In the genomic region with DNA sequence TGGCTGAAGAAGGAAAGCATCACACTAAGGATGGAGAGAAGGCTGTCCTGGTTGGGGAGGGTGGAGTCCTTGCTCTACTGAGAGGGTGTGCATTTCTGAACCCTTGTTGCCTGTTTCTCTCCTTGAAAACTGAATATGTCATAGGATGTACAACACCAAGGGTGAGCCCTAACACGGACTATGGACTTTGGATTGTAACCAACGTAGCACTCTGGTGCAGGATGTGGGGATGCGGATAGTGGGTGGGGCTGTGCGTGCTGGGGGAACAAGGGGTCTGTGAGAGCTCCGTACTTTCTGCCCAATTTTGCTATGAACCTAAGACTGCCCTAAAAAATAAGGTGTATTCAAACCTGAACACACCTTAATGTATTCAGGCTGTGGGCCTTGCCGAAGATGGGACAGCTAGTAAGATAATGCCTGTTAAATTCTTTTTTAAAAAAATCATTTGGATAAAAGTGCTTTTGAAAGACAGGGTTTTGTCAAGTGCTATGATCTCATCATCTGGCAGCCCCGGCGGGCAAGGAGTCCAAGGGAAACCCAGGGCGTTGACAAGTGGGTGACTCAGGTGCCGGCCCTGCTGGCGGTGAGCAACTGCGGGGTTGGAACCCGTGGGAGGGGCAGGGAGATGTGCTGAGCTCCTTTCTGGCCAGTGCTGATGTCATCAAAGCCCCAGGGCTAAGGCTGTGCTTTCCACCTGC, we compare ENCODE assay signal across 9 cellular contexts. TPM values are rescaled to one million over a fixed set of nuclear protein-coding genes. Genes with fewer than 3 reads are reported as not detected.
DNase-seq lines count a peak whose midpoint lies in the region; ATAC-seq, FAIRE-seq and TF ChIP-seq lines count a peak whose summit lies in the region.
"Had no signal": no experiment of that assay in that cellular context is flagged by ENCODE, and none has a peak within 500 bp of the region (broad histone marks: within the 10 kb centered on the region; RNA-seq: fewer than 3 reads in every experiment).

No MANE protein-coding gene starts in this region.

- H3K36me3 ChIP-seq in H7 (replicated peaks; ENCODE audit: control insufficient read depth, insufficient read depth, low read length) (no peaks in the 10 kb centered on the region), gastroesophageal sphincter (no peaks in the 10 kb centered on the region)

- WGBS in gastroesophageal sphincter (ENCODE audit: low coverage in 1 of 2), 2 donors: 41 to 49% methylated on average over 9 to 13 of the region's 13 CpGs

- H3K4me3 ChIP-seq in H7 (ENCODE audit: insufficient read depth, low read depth, low read length) (no peak overlapping the region), gastroesophageal sphincter (no peak overlapping the region)
- H3K4me3 ChIP-seq: skin epidermis had no signal

- peak; percentile 39 for DNase-seq in H7
- DNase-seq in RCC 7860 (ENCODE audit: low spot score): peak; percentile 83
- DNase-seq in stimulated activated CD8-positive, alpha-beta memory T cell treated with anti-CD3 and anti-CD28 coated beads, Interleukin-12 subunit alpha, Interleukin-12 subunit beta, amount 100 ng/mL, for 4 hours (ENCODE audit: low read depth): peak; percentile 4
- no peak for DNase-seq in HuH-7 (ENCODE audit: low spot score)
- DNase-seq in HuH-7.5 (ENCODE audit: low spot score): no peak
- DNase-seq in activated CD8-positive, alpha-beta memory T cell treated with anti-CD3 and anti-CD28 coated beads, Interleukin-2, amount 50 U/mL, for 48 hours: no peak

- no peak for TF ChIP-seq CTCF in gastroesophageal sphincter (IDR thresholded peaks at IDR 0.05)

- ATAC-seq in gastroesophageal sphincter (peak; percentile 90), GM21360 (IDR thresholded peaks at IDR 0.05; ENCODE audit: unreplicated experiment) (no peak)

- no peak for TF ChIP-seq POLR2A in gastroesophageal sphincter (IDR thresholded peaks at IDR 0.05)

- no peak overlapping the region for H3K27ac ChIP-seq in gastroesophageal sphincter

- H3K9me3 ChIP-seq in gastroesophageal sphincter: no peaks in the 10 kb centered on the region

- FAIRE-seq in RCC 7860 (lab: Jason Lieb, UNC): peak; percentile 90

- H3K4me1 ChIP-seq in gastroesophageal sphincter: no peaks in the 10 kb centered on the region

- no peak for TF ChIP-seq EP300 in gastroesophageal sphincter (IDR thresholded peaks at IDR 0.05)

- H3K27me3 ChIP-seq in H7 (ENCODE audit: control insufficient read depth, insufficient read depth, low read length) (peaks cover 17% of the 10 kb centered on the region; the same call in 1 of the 2 replicates), gastroesophageal sphincter (no peaks in the 10 kb centered on the region)

RNA-seq across cellular contexts. Expression of a gene that starts 54.0 kb away (rescaled TPM):
- total RNA-seq in H7 (2014; rRNA removed; shearing (Covaris generic)): 8.8 and 37.7 TPM in 2 replicates
- 10 to 100 TPM in 1 of 4 donors, 1 to 10 TPM in 3; 7.5 to 12.4 (median 9.5) TPM for total RNA-seq in gastroesophageal sphincter

Comparison
In these comparisons a context has a peak if more than half of its experiments do, and no peak if none do; other contexts are left out.
1. DNase-seq: peak in H7 (single experiment), RCC 7860 (single experiment) and stimulated activated CD8-positive, alpha-beta memory T cell treated with anti-CD3 and anti-CD28 coated beads, Interleukin-12 subunit alpha, Interleukin-12 subunit beta, amount 100 ng/mL, for 4 hours (single experiment); none in HuH-7 (single experiment), HuH-7.5 (single experiment) and activated CD8-positive, alpha-beta memory T cell treated with anti-CD3 and anti-CD28 coated beads, Interleukin-2, amount 50 U/mL, for 48 hours (single experiment).